Comparison of ENCODE assay signal across 8 cellular contexts in the genomic region with DNA sequence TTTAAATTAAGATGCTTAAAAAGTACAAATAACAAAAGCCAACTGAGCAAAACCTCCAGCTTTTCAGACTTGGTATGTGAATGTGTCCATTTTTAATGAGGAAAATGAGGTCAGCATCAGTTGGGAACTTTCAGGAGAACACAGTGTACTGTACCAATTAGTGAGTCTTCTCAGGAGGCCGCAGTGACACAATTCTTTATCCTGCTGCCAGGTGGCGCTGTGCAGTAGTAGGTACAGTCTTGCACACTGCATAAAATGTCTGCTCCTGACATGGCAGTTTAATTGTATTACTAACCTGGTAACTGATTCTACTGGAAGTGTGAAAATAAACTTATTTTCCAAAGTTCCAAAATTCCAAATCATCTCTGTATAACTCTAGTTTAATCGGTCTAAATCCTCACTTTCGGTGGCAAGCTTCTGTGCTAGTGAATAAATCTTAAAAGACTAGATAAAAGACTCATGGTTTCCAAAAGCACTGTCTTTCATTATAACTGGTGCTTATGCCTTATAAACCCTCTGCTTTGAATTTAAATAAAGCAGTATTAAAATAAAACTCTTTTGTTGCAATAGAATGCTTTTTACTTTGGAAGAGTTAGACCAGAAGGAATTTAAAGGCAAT.
A peak's percentile ranks its signal among the peaks of the same experiment; 100 is the strongest.
DNase-seq lines count a peak whose midpoint lies in the region; ATAC-seq and TF ChIP-seq lines count a peak whose summit lies in the region.

No MANE protein-coding gene starts in this region.

- H3K36me3 ChIP-seq in Caco-2 (ENCODE audit: control insufficient read depth, insufficient read depth, low read length) = no peaks in the 10 kb centered on the region
- H3K36me3 ChIP-seq in lower lobe of right lung = no peaks in the 10 kb centered on the region

- peaks cover 2% of the 10 kb centered on the region for H3K27me3 Mint-ChIP-seq in Caco-2 (ENCODE audit: insufficient read depth, unreplicated experiment)

- no TSS peak for BruUV-seq in Caco-2 (replicated peaks; lab: Mats Ljungman, UMichigan)

- no peaks in the 10 kb centered on the region for H3K4me1 ChIP-seq in Caco-2
- no peaks in the 10 kb centered on the region for H3K4me1 ChIP-seq in lower lobe of right lung

- CTCF ChIA-PET in Caco-2 (lab: Charles Lee) = no interaction called here

- H3K4me3 Mint-ChIP-seq in Caco-2 (ENCODE audit: unreplicated experiment) = no peak overlapping the region

- DNase-seq in Caco-2 = peak; percentile 51 to 63
- DNase-seq in NCI-H510A (lab: John Stamatoyannopoulos, UW) = peak; percentile 0
- peak; percentile 67 for DNase-seq in activated CD4-positive, alpha-beta T cell treated with anti-CD3 and anti-CD28 coated beads for 48 hours
- DNase-seq in dermis blood vessel endothelial cell = peak; percentile 83
- DNase-seq in lower lobe of right lung = peak; percentile 61
- peak; percentile 0 for DNase-seq in stimulated activated CD8-positive, alpha-beta memory T cell treated with anti-CD3 and anti-CD28 coated beads, Interleukin-12 subunit alpha, Interleukin-12 subunit beta, amount 100 ng/mL, for 4 hours (ENCODE audit: low read depth)

- H3K36me3 Mint-ChIP-seq in Caco-2 (ENCODE audit: insufficient read depth, unreplicated experiment) = no peaks in the 10 kb centered on the region

- H3K27me3 ChIP-seq in Caco-2 (replicated peaks; ENCODE audit: control insufficient read depth, insufficient read depth, low read length) (no peaks in the 10 kb centered on the region), lower lobe of right lung (ENCODE audit: low read depth) (no peaks in the 10 kb centered on the region)

- no peaks in the 10 kb centered on the region for H3K9me3 Mint-ChIP-seq in Caco-2 (ENCODE audit: unreplicated experiment)

- POLR2A ChIA-PET in Caco-2 (lab: Charles Lee) = no interaction called here

- no peak overlapping the region for H3K27ac Mint-ChIP-seq in Caco-2 (ENCODE audit: unreplicated experiment)

- H3K4me1 Mint-ChIP-seq in Caco-2 (ENCODE audit: low read depth, unreplicated experiment) = no peaks in the 10 kb centered on the region

- H3K27ac ChIP-seq in lower lobe of right lung = no peak overlapping the region

- no peaks in the 10 kb centered on the region for H3K9me3 ChIP-seq in Caco-2
- H3K9me3 ChIP-seq in lower lobe of right lung = no peaks in the 10 kb centered on the region

- H3K4me3 ChIP-seq in Caco-2 (ENCODE audit: low read depth, low read length) (no peak overlapping the region), lower lobe of right lung (no peak overlapping the region)

- ATAC-seq in GM19455 (IDR thresholded peaks at IDR 0.05; ENCODE audit: unreplicated experiment) = peak; percentile 98
- peak; percentile 99 for ATAC-seq in HG03469 (IDR thresholded peaks at IDR 0.05; ENCODE audit: unreplicated experiment)
- peak; percentile 91 to 93 for ATAC-seq in lower lobe of right lung

- intact Hi-C loops in Caco-2 (cut with micrococcal nuclease; ENCODE audit: unreplicated experiment) (loop anchor here (1.0 to 5.0 kb wide), 5 partner anchors 82 to 1347 kb away; no protein-coding TSS in a partner anchor), lower lobe of right lung (cut with DNase I) (no loop called here)

- peak; percentile 71 to 85 for TF ChIP-seq CTCF in Caco-2 (IDR thresholded peaks at IDR 0.05; ENCODE audit: insufficient read depth in 1 of 2, low read depth in 1 of 2, low read length in 1 of 2, severe bottlenecking in 1 of 2, unreplicated experiment in 1 of 2)
- TF ChIP-seq CTCF in lower lobe of right lung (IDR thresholded peaks at IDR 0.05) = peak; percentile 85

Comparison
In these comparisons a context has a peak if more than half of its experiments do, and no peak if none do; other contexts are left out.
1. DNase-seq: peak in every context shown above with its lines; median percentile 83 in dermis blood vessel endothelial cell; 67 in activated CD4-positive, alpha-beta T cell treated with anti-CD3 and anti-CD28 coated beads for 48 hours; 61 in lower lobe of right lung; 57 in Caco-2; 0 in NCI-H510A; 0 in stimulated activated CD8-positive, alpha-beta memory T cell treated with anti-CD3 and anti-CD28 coated beads, Interleukin-12 subunit alpha, Interleukin-12 subunit beta, amount 100 ng/mL, for 4 hours.